In genomic region chr7:139731802-139732470, GRCh38 we compare ENCODE assay signal across 8 cellular contexts.
DNase-seq lines count a peak whose midpoint lies in the region; ATAC-seq and TF ChIP-seq lines count a peak whose summit lies in the region.

No MANE protein-coding gene starts in this region.

- H3K9ac ChIP-seq in MM.1S (ENCODE audit: low read length) = no peak overlapping the region

- H2AFZ ChIP-seq in MM.1S (ENCODE audit: low read length) = no peak overlapping the region

- no peaks in the 10 kb centered on the region for H3K9me3 ChIP-seq in MM.1S (replicated peaks; ENCODE audit: insufficient read depth, low read length)

- H3K4me1 ChIP-seq in MM.1S (ENCODE audit: low read length) = 0 out of 2 replicates have a peak, but pooled peaks cover 6% of the 10 kb centered on the region

- no peaks in the 10 kb centered on the region for H3K36me3 ChIP-seq in MM.1S (replicated peaks; ENCODE audit: insufficient read depth, low read length)

- H3K36me3 Mint-ChIP-seq in stimulated activated naive B cell treated with anti-CD40 and anti-IgM and Interleukin-4, amounts not matched to agents 10 μg/mL and 1 μg/mL and 100 μg/mL, for 72 hours = peaks cover 16 to 34% of the 10 kb centered on the region in 2 donors

- peaks cover 93% of the 10 kb centered on the region for H3K79me2 ChIP-seq in MM.1S (ENCODE audit: low read length)

- H3K27ac ChIP-seq in MM.1S (ENCODE audit: low read length) = peak overlapping the region; percentile 31; the same call in 1 of the 2 replicates

- no peak for TF ChIP-seq CTCF in MM.1S (IDR thresholded peaks at IDR 0.05; ENCODE audit: low read length)

- H3K27me3 Mint-ChIP-seq in stimulated activated naive B cell treated with anti-CD40 and anti-IgM and Interleukin-4, amounts not matched to agents 10 μg/mL and 1 μg/mL and 100 μg/mL, for 72 hours = no peaks in the 10 kb centered on the region

- H4K20me1 ChIP-seq in MM.1S (ENCODE audit: insufficient read depth, low read length) = no peaks in the 10 kb centered on the region

- peaks cover 1 to 4% of the 10 kb centered on the region in 2 donors for H3K9me3 Mint-ChIP-seq in stimulated activated naive B cell treated with anti-CD40 and anti-IgM and Interleukin-4, amounts not matched to agents 10 μg/mL and 1 μg/mL and 100 μg/mL, for 72 hours

- peak overlapping the region; percentile 0; the same call in 1 of the 2 replicates for H3K4me3 ChIP-seq in MM.1S (ENCODE audit: low read length)

- H3K4me1 Mint-ChIP-seq in stimulated activated naive B cell treated with anti-CD40 and anti-IgM and Interleukin-4, amounts not matched to agents 10 μg/mL and 1 μg/mL and 100 μg/mL, for 72 hours = peaks cover 29 to 49% of the 10 kb centered on the region in 2 donors

- peak overlapping the region; percentile 20 for H3K27ac Mint-ChIP-seq in stimulated activated naive B cell treated with anti-CD40 and anti-IgM and Interleukin-4, amounts not matched to agents 10 μg/mL and 1 μg/mL and 100 μg/mL, for 72 hours

- H3F3A ChIP-seq in MM.1S (ENCODE audit: insufficient read depth, low read length) = no peaks in the 10 kb centered on the region

- no peaks in the 10 kb centered on the region for H3K9me2 ChIP-seq in MM.1S (replicated peaks; ENCODE audit: insufficient read depth, low read length)

- no peak for ATAC-seq in stimulated activated naive B cell treated with anti-CD40 and anti-IgM and Interleukin-4, amounts not matched to agents 10 μg/mL and 1 μg/mL and 100 μg/mL, for 72 hours (replicated peaks)
- no peak for ATAC-seq in GM21526 (IDR thresholded peaks at IDR 0.05; ENCODE audit: low FRiP score, unreplicated experiment)
- no peak for ATAC-seq in HG03354 (IDR thresholded peaks at IDR 0.05; ENCODE audit: poor library complexity, severe bottlenecking, unreplicated experiment)

- peak overlapping the region in 1 of 2 donors; percentile 35 for H3K4me3 Mint-ChIP-seq in stimulated activated naive B cell treated with anti-CD40 and anti-IgM and Interleukin-4, amounts not matched to agents 10 μg/mL and 1 μg/mL and 100 μg/mL, for 72 hours

- peak overlapping the region; percentile 31; the same call in 1 of the 2 replicates for H3K4me2 ChIP-seq in MM.1S (ENCODE audit: low read depth, low read length)

- no peaks in the 10 kb centered on the region for H3K27me3 ChIP-seq in MM.1S (replicated peaks; ENCODE audit: insufficient read depth, low read length)

- DNase-seq in C1 segment of cervical spinal cord (lab: John Stamatoyannopoulos, UW) = peak in 9 of 14 donors; percentile 15 to 74 (median 53)
- no peak for DNase-seq in MM.1S
- peak; percentile 96 for DNase-seq in astrocyte of the hippocampus (ENCODE audit: low read depth, low spot score)
- DNase-seq in iris pigment epithelial cell (ENCODE audit: low read depth) = peak; percentile 91
- DNase-seq in stimulated activated naive B cell treated with anti-CD40 and anti-IgM and Interleukin-4, amounts not matched to agents 10 μg/mL and 1 μg/mL and 100 μg/mL, for 72 hours = no peak
- no peak for DNase-seq in UCSD-AML1 (lab: John Stamatoyannopoulos, UW; ENCODE audit: unreplicated experiment)

Comparison
In these comparisons a context has a peak if more than half of its experiments do, and no peak if none do; other contexts are left out.
1. DNase-seq: peak in C1 segment of cervical spinal cord (9 of 14), astrocyte of the hippocampus (single experiment) and iris pigment epithelial cell (single experiment); none in MM.1S (single experiment), stimulated activated naive B cell treated with anti-CD40 and anti-IgM and Interleukin-4, amounts not matched to agents 10 μg/mL and 1 μg/mL and 100 μg/mL, for 72 hours (single experiment) and UCSD-AML1 (single experiment).